ENCODE assay signal across 6 cellular contexts in genomic region chr9:136726631-136727191, GRCh38. TPM values are rescaled to one million over a fixed set of nuclear protein-coding genes. Genes with fewer than 3 reads are reported as not detected.
A peak's percentile ranks its signal among the peaks of the same experiment; 100 is the strongest.
DNase-seq lines count a peak whose midpoint lies in the region; ATAC-seq and TF ChIP-seq lines count a peak whose summit lies in the region.

No MANE protein-coding gene starts in this region.

- peak in 1 of 2 donors; percentile 23 for TF ChIP-seq POLR2A in Peyer's patch (IDR thresholded peaks at IDR 0.05)

- H3K9me3 ChIP-seq in Peyer's patch = no peaks in the 10 kb centered on the region

- DNase-seq in DMS53 treated with DMSO at 0.1 percent for 48 hours (lab: John Stamatoyannopoulos, UW; ENCODE audit: unreplicated experiment) (peak; percentile 19), Peyer's patch (peak; percentile 53 to 80 (median 61)), dorsolateral prefrontal cortex (no peak), renal cortical epithelial cell (ENCODE audit: low read depth) (peak; percentile 22), superior temporal gyrus (ENCODE audit: extremely low spot score) (no peak)

- H3K27me3 ChIP-seq in Peyer's patch (no peaks in the 10 kb centered on the region), dorsolateral prefrontal cortex (no peaks in the 10 kb centered on the region)

- TF ChIP-seq CTCF in Peyer's patch (IDR thresholded peaks at IDR 0.05) (peak; percentile 17 to 73 (median 58)), dorsolateral prefrontal cortex (IDR thresholded peaks at IDR 0.05 in 54 of 56, conservative IDR thresholded peaks at IDR 0.05 in 2 of 56; ENCODE audit: low read depth in 1 of 56, partially characterized antibody in 56 of 56) (peak in 13 of 56 donors; percentile 8 to 43 (median 18))

- intact Hi-C loops in dorsolateral prefrontal cortex (cut with DNase I) = loop anchor here in 1 of 2 donors (10.0 kb wide), 1 partner anchor 242 kb away; the partner anchor contains the start of gene SEC16A

- H3K4me3 ChIP-seq in Peyer's patch (peak overlapping the region; percentile 81 to 89 (median 84)), dorsolateral prefrontal cortex (peak overlapping the region; percentile 63 to 100 (median 89))

- ATAC-seq in GM21786 (IDR thresholded peaks at IDR 0.05; ENCODE audit: unreplicated experiment) = no peak

- H3K4me1 ChIP-seq in Peyer's patch = peaks cover 0 to 32% (median 16%) of the 10 kb centered on the region in 4 donors

- H3K27ac ChIP-seq in Peyer's patch (peak overlapping the region in 1 of 4 donors; percentile 25), dorsolateral prefrontal cortex (peak overlapping the region in 16 of 59 donors; percentile 3 to 93 (median 70))

- peaks cover 0 to 46% (median 0%) of the 10 kb centered on the region in 3 donors for H3K36me3 ChIP-seq in Peyer's patch

RNA-seq across cellular contexts. Expression of gene DIPK1B, which starts 14.3 kb away (rescaled TPM):
- total RNA-seq in Peyer's patch = 1 to 10 TPM in 3 of 4 donors, under 1 TPM in 1; 0.70 to 5.8 (median 2.6) TPM
- 10 to 100 TPM; 12.6 to 48.9 (median 34.9) TPM for total RNA-seq in dorsolateral prefrontal cortex
- 0.52 and 4.0 TPM in 2 replicates for total RNA-seq in renal cortical epithelial cell

RNA-seq across cellular contexts. Expression of gene LCN10, which starts 16.0 kb away (rescaled TPM):
- total RNA-seq in Peyer's patch = 10 to 100 TPM in 1 of 4 donors, 1 to 10 TPM in 3; 1.1 to 28.1 (median 4.4) TPM
- total RNA-seq in dorsolateral prefrontal cortex = 1 to 10 TPM in 76 of 120 experiments, under 1 TPM in 39, not detected in 5; 0.14 to 8.5 (median 1.5) TPM
- total RNA-seq in renal cortical epithelial cell = not detected in 2 replicates

RNA-seq across cellular contexts. Expression of gene LCN6, which starts 21.6 kb away (rescaled TPM):
- total RNA-seq in Peyer's patch (10 to 100 TPM in 1 of 4 donors, 1 to 10 TPM in 3; 4.7 to 17.3 (median 5.6) TPM), dorsolateral prefrontal cortex (10 to 100 TPM in 1 of 120 experiments, 1 to 10 TPM in 70, under 1 TPM in 6, not detected in 43; 0.52 to 10.9 (median 2.1) TPM), renal cortical epithelial cell (not detected in 2 replicates)

RNA-seq across cellular contexts. Expression of gene LCN8, which starts 31.3 kb away (rescaled TPM):
- total RNA-seq in Peyer's patch = not detected
- total RNA-seq in dorsolateral prefrontal cortex = 1 to 10 TPM in 16 of 120 experiments, under 1 TPM in 58, not detected in 46; 0.16 to 2.8 (median 0.72) TPM
- total RNA-seq in renal cortical epithelial cell = not detected in 2 replicates

RNA-seq across cellular contexts. Expression of gene LCN15, which starts 37.6 kb away (rescaled TPM):
- total RNA-seq in Peyer's patch = 1 to 10 TPM in 2 of 4 donors, not detected in 2; 1.5 to 9.3 TPM
- total RNA-seq in dorsolateral prefrontal cortex = 10 to 100 TPM in 2 of 120 experiments, 1 to 10 TPM in 108, under 1 TPM in 10; 0.32 to 11.1 (median 3.0) TPM
- total RNA-seq in renal cortical epithelial cell = not detected in 2 replicates

Comparison
In these comparisons a context has a peak if more than half of its experiments do, and no peak if none do; other contexts are left out.
1. DNase-seq: peak in DMS53 treated with DMSO at 0.1 percent for 48 hours (single experiment), Peyer's patch (3 of 3) and renal cortical epithelial cell (single experiment); none in dorsolateral prefrontal cortex (0 of 10) and superior temporal gyrus (single experiment).